ENCODE assay signal across 20 cellular contexts in genomic region chr12:21650997-21651396, GRCh38. TPM values are rescaled to one million over a fixed set of nuclear protein-coding genes. Genes with fewer than 3 reads are reported as not detected.
DNase-seq lines count a peak whose midpoint lies in the region; ATAC-seq and TF ChIP-seq lines count a peak whose summit lies in the region.
"Had no signal": no experiment of that assay in that cellular context is flagged by ENCODE, and none has a peak within 500 bp of the region (broad histone marks: within the 10 kb centered on the region; RNA-seq: fewer than 3 reads in every experiment).

No MANE protein-coding gene starts in this region.

- intact Hi-C loops in Caco-2 (cut with micrococcal nuclease; ENCODE audit: unreplicated experiment) = loop anchor here (10.0 kb wide), 1 partner anchor 974 kb away; the partner anchor contains the start of gene ETNK1

- no peaks in the 10 kb centered on the region for H3K27me3 Mint-ChIP-seq in activated CD8-positive, alpha-beta memory T cell treated with anti-CD3 and anti-CD28 coated beads, Interleukin-2, amount 10 ng/mL, durations not matched to agents 7 days and 5 days
- no peaks in the 10 kb centered on the region for H3K27me3 Mint-ChIP-seq in Caco-2 (ENCODE audit: insufficient read depth, unreplicated experiment)
- H3K27me3 Mint-ChIP-seq in activated CD4-positive, alpha-beta memory T cell treated with anti-CD3 and anti-CD28 coated beads, Interleukin-2, amount 10 ng/mL, durations not matched to agents 7 days and 5 days = no peaks in the 10 kb centered on the region
- H3K27me3 Mint-ChIP-seq in naive thymus-derived CD8-positive, alpha-beta T cell = no peaks in the 10 kb centered on the region

- peaks cover 9% of the 10 kb centered on the region for H3K36me3 ChIP-seq in Caco-2 (ENCODE audit: control insufficient read depth, insufficient read depth, low read length)

- H3K9me3 ChIP-seq in Caco-2 = no peaks in the 10 kb centered on the region

- H3K36me3 Mint-ChIP-seq in activated CD8-positive, alpha-beta memory T cell treated with anti-CD3 and anti-CD28 coated beads, Interleukin-2, amount 10 ng/mL, durations not matched to agents 7 days and 5 days = peaks cover 66% of the 10 kb centered on the region
- H3K36me3 Mint-ChIP-seq in Caco-2 (ENCODE audit: insufficient read depth, unreplicated experiment) = peaks cover 100% of the 10 kb centered on the region
- H3K36me3 Mint-ChIP-seq in activated CD4-positive, alpha-beta memory T cell treated with anti-CD3 and anti-CD28 coated beads, Interleukin-2, amount 10 ng/mL, durations not matched to agents 7 days and 5 days (ENCODE audit: low read depth) = peaks cover 85% of the 10 kb centered on the region
- peaks cover 25 to 95% (median 39%) of the 10 kb centered on the region in 3 donors for H3K36me3 Mint-ChIP-seq in naive thymus-derived CD8-positive, alpha-beta T cell

- H3K4me1 ChIP-seq in Caco-2 = peaks cover 93% of the 10 kb centered on the region

- DNase-seq in activated CD8-positive, alpha-beta memory T cell treated with anti-CD3 and anti-CD28 coated beads, Interleukin-2, amount 10 ng/mL, durations not matched to agents 7 days and 5 days = no peak
- no peak for DNase-seq in activated CD8-positive, alpha-beta memory T cell treated with anti-CD3 and anti-CD28 coated beads, Interleukin-2, amount 50 U/mL, for 4 hours
- DNase-seq in Caco-2 (no peak), SKM-1 treated with dmso at 0.1 percent for 144 hours (lab: John Stamatoyannopoulos, UW; ENCODE audit: unreplicated experiment) (no peak), DMS53 (lab: John Stamatoyannopoulos, UW) (no peak)
- no peak for DNase-seq in activated CD4-positive, alpha-beta memory T cell treated with anti-CD3 and anti-CD28 coated beads, Interleukin-2, amount 10 ng/mL, durations not matched to agents 7 days and 5 days
- DNase-seq in naive thymus-derived CD8-positive, alpha-beta T cell = no peak
- DNase-seq in stimulated activated CD4-positive, alpha-beta T cell treated with anti-CD3 and anti-CD28 coated beads, Interleukin-15, amount 100 ng/mL, for 24 hours = no peak
- DNase-seq: EL, GOT3, Kasumi-1, NCI-H1092 treated with DMSO at 0.1 percent for 48 hours, NCI-H2081, NCI-H510A, right cardiac atrium, RPMI8226 had no signal

- BruUV-seq in Caco-2 (replicated peaks; lab: Mats Ljungman, UMichigan) = no TSS peak

- CTCF ChIA-PET in activated CD8-positive, alpha-beta memory T cell treated with anti-CD3 and anti-CD28 coated beads, Interleukin-2, amount 10 ng/mL, durations not matched to agents 7 days and 5 days (lab: Charles Lee) = interaction anchor here (1.1 kb wide), 1 partner anchor 116 kb away, joined by 3 read pairs; no protein-coding TSS in a partner anchor
- CTCF ChIA-PET in Caco-2 (lab: Charles Lee) = no interaction called here
- CTCF ChIA-PET in activated CD4-positive, alpha-beta memory T cell treated with anti-CD3 and anti-CD28 coated beads, Interleukin-2, amount 10 ng/mL, durations not matched to agents 7 days and 5 days (lab: Charles Lee) = no interaction called here

- POLR2A ChIA-PET in Caco-2 (lab: Charles Lee) = interaction anchor here (0.5 kb wide), 1 partner anchor 147 kb away, joined by 3 read pairs; no protein-coding TSS in a partner anchor
- POLR2A ChIA-PET in activated CD4-positive, alpha-beta memory T cell treated with anti-CD3 and anti-CD28 coated beads, Interleukin-2, amount 10 ng/mL, durations not matched to agents 7 days and 5 days (lab: Charles Lee) = interaction anchor here (1.8 to 2.3 kb wide), 2 partner anchors 8 to 150 kb away, joined by 6 to 16 read pairs; partner anchors contain the start of genes GOLT1B and RECQL
- POLR2A ChIA-PET in naive thymus-derived CD8-positive, alpha-beta T cell (lab: Charles Lee) = interaction anchor here (0.6 to 2.8 kb wide), 5 partner anchors 13 to 35 kb away, joined by 3 to 10 read pairs (median 5); no protein-coding TSS in a partner anchor

- H3K4me3 Mint-ChIP-seq in activated CD8-positive, alpha-beta memory T cell treated with anti-CD3 and anti-CD28 coated beads, Interleukin-2, amount 10 ng/mL, durations not matched to agents 7 days and 5 days = no peak overlapping the region
- H3K4me3 Mint-ChIP-seq in Caco-2 (ENCODE audit: unreplicated experiment) = peak overlapping the region; percentile 13
- no peak overlapping the region for H3K4me3 Mint-ChIP-seq in activated CD4-positive, alpha-beta memory T cell treated with anti-CD3 and anti-CD28 coated beads, Interleukin-2, amount 10 ng/mL, durations not matched to agents 7 days and 5 days
- peak overlapping the region; percentile 4 to 89 (median 68) for H3K4me3 Mint-ChIP-seq in naive thymus-derived CD8-positive, alpha-beta T cell

- peaks cover 63% of the 10 kb centered on the region for H3K4me1 Mint-ChIP-seq in activated CD8-positive, alpha-beta memory T cell treated with anti-CD3 and anti-CD28 coated beads, Interleukin-2, amount 10 ng/mL, durations not matched to agents 7 days and 5 days
- H3K4me1 Mint-ChIP-seq in Caco-2 (ENCODE audit: low read depth, unreplicated experiment) = peaks cover 73% of the 10 kb centered on the region
- peaks cover 80% of the 10 kb centered on the region for H3K4me1 Mint-ChIP-seq in activated CD4-positive, alpha-beta memory T cell treated with anti-CD3 and anti-CD28 coated beads, Interleukin-2, amount 10 ng/mL, durations not matched to agents 7 days and 5 days
- H3K4me1 Mint-ChIP-seq in naive thymus-derived CD8-positive, alpha-beta T cell = peaks cover 46 to 96% (median 87%) of the 10 kb centered on the region in 4 donors

- no peaks in the 10 kb centered on the region for H3K27me3 ChIP-seq in Caco-2 (replicated peaks; ENCODE audit: control insufficient read depth, insufficient read depth, low read length)

- no peak overlapping the region for H3K4me3 ChIP-seq in Caco-2 (ENCODE audit: low read depth, low read length)

- no peak for TF ChIP-seq CTCF in Caco-2 (IDR thresholded peaks at IDR 0.05; ENCODE audit: insufficient read depth in 1 of 2, low read depth in 1 of 2, low read length in 1 of 2, severe bottlenecking in 1 of 2, unreplicated experiment in 1 of 2)

- H3K9me3 Mint-ChIP-seq in activated CD8-positive, alpha-beta memory T cell treated with anti-CD3 and anti-CD28 coated beads, Interleukin-2, amount 10 ng/mL, durations not matched to agents 7 days and 5 days (ENCODE audit: low read depth) = no peaks in the 10 kb centered on the region
- no peaks in the 10 kb centered on the region for H3K9me3 Mint-ChIP-seq in Caco-2 (ENCODE audit: unreplicated experiment)
- H3K9me3 Mint-ChIP-seq in activated CD4-positive, alpha-beta memory T cell treated with anti-CD3 and anti-CD28 coated beads, Interleukin-2, amount 10 ng/mL, durations not matched to agents 7 days and 5 days = no peaks in the 10 kb centered on the region
- no peaks in the 10 kb centered on the region for H3K9me3 Mint-ChIP-seq in naive thymus-derived CD8-positive, alpha-beta T cell

- ATAC-seq in activated CD8-positive, alpha-beta memory T cell treated with anti-CD3 and anti-CD28 coated beads, Interleukin-2, amount 10 ng/mL, durations not matched to agents 7 days and 5 days = no peak
- ATAC-seq in naive thymus-derived CD8-positive, alpha-beta T cell = no peak
- ATAC-seq: left lobe of liver had no signal

- H3K27ac Mint-ChIP-seq in activated CD8-positive, alpha-beta memory T cell treated with anti-CD3 and anti-CD28 coated beads, Interleukin-2, amount 10 ng/mL, durations not matched to agents 7 days and 5 days = peak overlapping the region; percentile 9
- H3K27ac Mint-ChIP-seq in Caco-2 (ENCODE audit: unreplicated experiment) = no peak overlapping the region
- peak overlapping the region; percentile 30 for H3K27ac Mint-ChIP-seq in activated CD4-positive, alpha-beta memory T cell treated with anti-CD3 and anti-CD28 coated beads, Interleukin-2, amount 10 ng/mL, durations not matched to agents 7 days and 5 days
- H3K27ac Mint-ChIP-seq in naive thymus-derived CD8-positive, alpha-beta T cell = peak overlapping the region in 9 of 10 donors; percentile 13 to 83 (median 70)

RNA-seq across cellular contexts. Expression of gene LDHB, which starts 6.6 kb away (rescaled TPM):
- total RNA-seq in activated CD8-positive, alpha-beta memory T cell treated with anti-CD3 and anti-CD28 coated beads, Interleukin-2, amount 10 ng/mL, durations not matched to agents 7 days and 5 days = 1,000 to 10,000 TPM in 1 of 2 experiments, 100 to 1,000 TPM in 1; 907 to 1,215 TPM
- 1,752 and 1,948 TPM in 2 replicates for total RNA-seq in Caco-2 (2022)
- 100 to 1,000 TPM; 955 to 985 TPM for total RNA-seq in activated CD4-positive, alpha-beta memory T cell treated with anti-CD3 and anti-CD28 coated beads, Interleukin-2, amount 10 ng/mL, durations not matched to agents 7 days and 5 days
- 1,000 to 10,000 TPM; 1,266 to 1,370 TPM for total RNA-seq in naive thymus-derived CD8-positive, alpha-beta T cell
- 1,000 to 10,000 TPM; 1,691 to 2,368 (median 2,237) TPM for polyA plus RNA-seq in naive thymus-derived CD8-positive, alpha-beta T cell

RNA-seq across cellular contexts. Expression of gene GYS2, which starts 46.4 kb away (rescaled TPM):
- not detected for total RNA-seq in activated CD8-positive, alpha-beta memory T cell treated with anti-CD3 and anti-CD28 coated beads, Interleukin-2, amount 10 ng/mL, durations not matched to agents 7 days and 5 days
- total RNA-seq in Caco-2 (2022) = 0.66 and 1.3 TPM in 2 replicates
- total RNA-seq in activated CD4-positive, alpha-beta memory T cell treated with anti-CD3 and anti-CD28 coated beads, Interleukin-2, amount 10 ng/mL, durations not matched to agents 7 days and 5 days = not detected
- total RNA-seq in naive thymus-derived CD8-positive, alpha-beta T cell = under 1 TPM in 1 of 2 experiments, not detected in 1; 0.31 TPM
- polyA plus RNA-seq in naive thymus-derived CD8-positive, alpha-beta T cell = not detected
- total RNA-seq: astrocyte, fibroblast of lung had no signal
- polyA plus RNA-seq: AG04450, fibroblast of lung had no signal

Comparison
In these comparisons a context has a peak if more than half of its experiments do, and no peak if none do; other contexts are left out.
1. H3K4me3 Mint-ChIP-seq: peak in Caco-2 (single experiment) and naive thymus-derived CD8-positive, alpha-beta T cell (10 of 10); none in activated CD8-positive, alpha-beta memory T cell treated with anti-CD3 and anti-CD28 coated beads, Interleukin-2, amount 10 ng/mL, durations not matched to agents 7 days and 5 days (single experiment) and activated CD4-positive, alpha-beta memory T cell treated with anti-CD3 and anti-CD28 coated beads, Interleukin-2, amount 10 ng/mL, durations not matched to agents 7 days and 5 days (single experiment).